Comparison of ENCODE assay signal across 23 cellular contexts in genomic region chr1:207018707-207019106, GRCh38. TPM values are rescaled to one million over a fixed set of nuclear protein-coding genes. Genes with fewer than 3 reads are reported as not detected.
DNase-seq lines count a peak whose midpoint lies in the region; ATAC-seq and TF ChIP-seq lines count a peak whose summit lies in the region.
"Had no signal": no experiment of that assay in that cellular context is flagged by ENCODE, and none has a peak within 500 bp of the region (broad histone marks: within the 10 kb centered on the region; RNA-seq: fewer than 3 reads in every experiment).

No MANE protein-coding gene starts in this region.

- TF ChIP-seq CTCF in C4-2B (conservative IDR thresholded peaks at IDR 0.05) (no peak), VCaP (conservative IDR thresholded peaks at IDR 0.05) (no peak), prostate gland (IDR thresholded peaks at IDR 0.05) (no peak)

- ATAC-seq in HG02884 (IDR thresholded peaks at IDR 0.05; ENCODE audit: unreplicated experiment) = no peak

- H3K27ac ChIP-seq in C4-2B = peak overlapping the region; percentile 10
- peak overlapping the region; percentile 100 for H3K27ac ChIP-seq in VCaP
- H3K27ac ChIP-seq in epithelial cell of prostate = peak overlapping the region; percentile 99
- H3K27ac ChIP-seq in prostate gland = peak overlapping the region; percentile 10 to 41
- H3K27ac ChIP-seq: KMS-11, SJCRH30 had no signal

- intact Hi-C loops in prostate gland (cut with DNase I) = no loop called here

- H3K36me3 ChIP-seq in prostate gland = peaks cover 0 to 3% of the 10 kb centered on the region in 2 donors
- H3K36me3 ChIP-seq: SJCRH30 had no signal

- no peak for TF ChIP-seq POLR2A in prostate gland (IDR thresholded peaks at IDR 0.05)

- H3K27me3 ChIP-seq in prostate gland (replicated peaks; ENCODE audit: insufficient read depth) = no peaks in the 10 kb centered on the region

- no peaks in the 10 kb centered on the region for H3K9me3 ChIP-seq in prostate gland
- H3K9me3 ChIP-seq: SJCRH30 had no signal

- no peaks in the 10 kb centered on the region for H3K4me1 ChIP-seq in prostate gland (replicated peaks)
- H3K4me1 ChIP-seq: SJCRH30 had no signal

- DNase-seq in epithelial cell of prostate (ENCODE audit: low read depth, low spot score) (no peak), prostate gland (ENCODE audit: low spot score) (no peak), ACHN (no peak), UCSD-AML1 (lab: John Stamatoyannopoulos, UW; ENCODE audit: unreplicated experiment) (no peak)
- DNase-seq in stimulated activated CD4-positive, alpha-beta T cell treated with anti-CD3 and anti-CD28 coated beads, Interleukin-12 subunit alpha, Interleukin-12 subunit beta, amount 100 ng/mL, for 4 hours = no peak
- DNase-seq: AML-193; COR-L47; EL; GOT3; NCI-H1092; NCI-H146; NCI-H2081 treated with DMSO at 0.1 percent for 48 hours; NCI-H2227 treated with DMSO at 0.1 percent for 48 hours; NCI-H524; NK-92 treated with Interleukin-12 subunit alpha and Interleukin-12 subunit beta, amount 100 ng/mL, for 24 hours had no signal

- H3K4me3 ChIP-seq in prostate gland = no peak overlapping the region
- H3K4me3 ChIP-seq: SJCRH30 had no signal

- WGBS in prostate gland = 84% methylated on average over 4 of the region's 4 CpGs

- in situ Hi-C loops in ACHN (cut with HindIII; ENCODE audit: low pct_ligation_motif_present, low pct_unique_long_range_greater_than_20kb, low sequenced_read_pairs) = no loop called here

RNA-seq across cellular contexts. Expression of gene C1orf116, which starts 13.8 kb away (rescaled TPM):
- total RNA-seq in prostate gland = 100 to 1,000 TPM in 1 of 2 donors, 10 to 100 TPM in 1; 36.5 to 107 TPM
- total RNA-seq: M059J, OCI-LY7, SJCRH30 had no signal

RNA-seq across cellular contexts. Expression of gene YOD1, which starts 32.3 kb away (rescaled TPM):
- total RNA-seq in prostate gland = 10 to 100 TPM in 1 of 2 donors, 1 to 10 TPM in 1; 6.2 to 10.8 TPM

RNA-seq across cellular contexts. Expression of gene PFKFB2, which starts 34.4 kb away (rescaled TPM):
- total RNA-seq in prostate gland = 1 to 10 TPM; 5.6 to 6.1 TPM

RNA-seq across cellular contexts. Expression of gene FCAMR, which starts 48.4 kb away (rescaled TPM):
- total RNA-seq in prostate gland = 1 to 10 TPM in 1 of 2 donors, not detected in 1; 2.3 TPM
- total RNA-seq: M059J, OCI-LY7, RPMI7951, SJCRH30 had no signal

Comparison
In these comparisons a context has a peak if more than half of its experiments do, and no peak if none do; other contexts are left out.
1. H3K27ac ChIP-seq: peak in every context shown above with its lines; median percentile 100 in VCaP; 99 in epithelial cell of prostate; 26 in prostate gland; 10 in C4-2B.